Comparison of ENCODE assay signal across 22 cellular contexts in the genomic region with DNA sequence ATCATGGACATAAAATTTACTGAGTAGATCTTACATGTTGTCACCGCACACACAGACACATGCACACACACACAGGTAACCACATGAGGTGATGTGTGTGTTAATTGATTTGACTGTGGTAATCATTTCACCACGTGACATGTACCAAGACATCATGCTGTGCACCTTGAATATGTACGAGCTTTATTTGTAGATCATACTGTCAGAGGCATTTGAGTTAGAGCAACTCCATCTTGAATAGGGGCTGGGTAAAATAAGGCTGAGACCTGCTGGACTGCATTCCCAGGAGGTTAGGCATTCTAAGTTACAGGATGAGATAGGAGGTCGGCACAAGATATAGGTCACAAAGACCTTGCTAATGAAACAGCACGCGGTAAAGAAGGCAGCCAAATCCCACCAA. TPM values are rescaled to one million over a fixed set of nuclear protein-coding genes. Genes with fewer than 3 reads are reported as not detected.
DNase-seq lines count a peak whose midpoint lies in the region; ATAC-seq, FAIRE-seq and TF ChIP-seq lines count a peak whose summit lies in the region.
"Had no signal": no experiment of that assay in that cellular context is flagged by ENCODE, and none has a peak within 500 bp of the region (broad histone marks: within the 10 kb centered on the region; RNA-seq: fewer than 3 reads in every experiment).

No MANE protein-coding gene starts in this region.

- H2AFZ ChIP-seq in K562 (ENCODE audit: low read depth, low read length), result peak overlapping the region; percentile 34
- H2AFZ ChIP-seq: GM23338 had no signal

- ATAC-seq in K562, result no peak
- ATAC-seq: A549, GM23338 had no signal

- H3K4me3 ChIP-seq in K562 (no peak overlapping the region), small intestine (ENCODE audit: low read depth in 1 of 2, low read length in 2 of 2) (no peak overlapping the region)
- H3K4me3 ChIP-seq: A549, GM23338 had no signal

- CTCF ChIA-PET in K562 (lab: Yijun Ruan, JAX; ENCODE audit: low intra/inter-chr PET ratio), result interaction anchor here (0.9 kb wide), 1 partner anchor 10 kb away, joined by 3 read pairs; no protein-coding TSS in a partner anchor

- no peak overlapping the region for H3K4me2 ChIP-seq in K562 (ENCODE audit: insufficient read depth, low read length)
- H3K4me2 ChIP-seq: A549, GM23338 had no signal

- POLR2A ChIA-PET in K562 (lab: Yijun Ruan, JAX), result interaction anchor here (1.4 to 7.7 kb wide), 2 partner anchors 9 to 11 kb away, joined by 5 to 58 read pairs; a partner anchor contains a TSS

- no peaks in the 10 kb centered on the region for H3K79me2 ChIP-seq in K562 (ENCODE audit: control insufficient read depth, insufficient read depth, low read length)

- no peak for TF ChIP-seq RAD21 in K562 (CRISPR knock-in tag; conservative IDR thresholded peaks at IDR 0.05 in 1 of 2, IDR thresholded peaks at IDR 0.05 in 1 of 2)

- WGBS in K562 (ENCODE audit: insufficient coverage, low coverage, missing lambda C conversion rate), result 50% methylated on average over 6 of the region's 6 CpGs
- 78 to 82% (median 81%) methylated on average over 6 of the region's 6 CpGs for WGBS in small intestine, 3 donors

- FAIRE-seq in K562 (lab: Jason Lieb, UNC) (no peak), small intestine (lab: Jason Lieb, UNC) (no peak)
- FAIRE-seq: A549, H54 had no signal

- DNase-seq in activated effector memory CD4-positive, alpha-beta T cell treated with anti-CD3 and anti-CD28 coated beads, Interleukin-2, amount 50 U/mL, for 16 hours, result peak; percentile 3
- DNase-seq in activated effector memory CD4-positive, alpha-beta T cell treated with Interleukin-2 at 50 U/mL for 16 hours, result no peak
- DNase-seq in K562 (ENCODE audit: extremely low read depth in 1 of 4, low spot score in 3 of 4), result no peak
- DNase-seq in posterior vena cava (ENCODE audit: low spot score), result peak; percentile 5
- no peak for DNase-seq in activated CD4-positive, CD25-positive, alpha-beta regulatory T cell (lab: John Stamatoyannopoulos, UW)
- no peak for DNase-seq in stimulated activated CD4-positive, alpha-beta T cell treated with anti-CD3 and anti-CD28 coated beads, Interleukin-4, amount 100 ng/mL, for 4 hours
- DNase-seq in small intestine, result no peak
- DNase-seq: AML-193; CD4-positive, alpha-beta T cell; DMS153; DMS79; GDM1; HCEC 1CT; HFFc6 had no signal

- H3K27me3 ChIP-seq in K562 (ENCODE audit: control insufficient read depth in 2 of 2, insufficient read depth in 2 of 2, low read length in 2 of 2) (no peaks in the 10 kb centered on the region), small intestine (ENCODE audit: control insufficient read depth in 2 of 2, insufficient read depth in 2 of 2, low read length in 2 of 2) (peaks cover 0 to 6% of the 10 kb centered on the region in 2 donors)

- in situ Hi-C loops in K562 (cut with MboI), result no loop called here

- no peak overlapping the region for H3K9ac ChIP-seq in K562 (ENCODE audit: insufficient read depth in 1 of 2, low read depth in 2 of 2, low read length in 2 of 2)

- H3K4me1 ChIP-seq in K562 (replicated peaks in 1 of 2; ENCODE audit: control insufficient read depth in 2 of 2, insufficient read depth in 2 of 2, low read length in 2 of 2) (peaks cover 18 to 27% of the 10 kb centered on the region in 2 experiments), small intestine (ENCODE audit: control insufficient read depth in 2 of 2, insufficient read depth in 1 of 2, low read depth in 1 of 2, low read length in 1 of 2) (no peaks in the 10 kb centered on the region)

- H3K36me3 ChIP-seq in K562 (ENCODE audit: control insufficient read depth, insufficient read depth, low read length), result peaks cover 2% of the 10 kb centered on the region; the same call in 2 of the 3 replicates
- no peaks in the 10 kb centered on the region for H3K36me3 ChIP-seq in small intestine (ENCODE audit: control insufficient read depth in 2 of 2, insufficient read depth in 2 of 2, low read length in 2 of 2)

- no peaks in the 10 kb centered on the region for H3K9me3 ChIP-seq in K562 (replicated peaks; ENCODE audit: control insufficient read depth, insufficient read depth, low read depth, low read length)
- H3K9me3 ChIP-seq in small intestine (ENCODE audit: control insufficient read depth, low read depth), result no peaks in the 10 kb centered on the region
- H3K9me3 ChIP-seq: A549 had no signal

- no peak for TF ChIP-seq EP300 in K562 (IDR thresholded peaks at IDR 0.05; ENCODE audit: low read length)

- H3K9me1 ChIP-seq in K562 (ENCODE audit: control insufficient read depth, insufficient read depth, low read length), result peaks cover 15% of the 10 kb centered on the region

- no peak for TF ChIP-seq POLR2A in K562 (conservative IDR thresholded peaks at IDR 0.05)

- no peaks in the 10 kb centered on the region for H4K20me1 ChIP-seq in K562 (replicated peaks; ENCODE audit: control insufficient read depth, insufficient read depth, low read length)

- intact Hi-C loops in K562 (cut with micrococcal nuclease), result no loop called here
- intact Hi-C loops in posterior vena cava (cut with DNase I), result no loop called here

- no TSS peak for BruUV-seq in K562 (replicated peaks; lab: Mats Ljungman, UMichigan)

- no peak for TF ChIP-seq CTCF in K562 (IDR thresholded peaks at IDR 0.05 in 2 of 3, conservative IDR thresholded peaks at IDR 0.05 in 1 of 3; ENCODE audit: insufficient read depth in 2 of 3, low read depth in 1 of 3, low read length in 3 of 3)

- H3K27ac ChIP-seq in K562 (ENCODE audit: extremely low read depth, low read depth, low read length) (no peak overlapping the region), small intestine (ENCODE audit: low read depth in 1 of 2, low read length in 1 of 2) (no peak overlapping the region)
- H3K27ac ChIP-seq: 22Rv1, A549, C4-2B, HL-60 had no signal

RNA-seq across cellular contexts. Expression of gene TRIM17, which starts 31.7 kb away (rescaled TPM):
- total RNA-seq in K562 (2011; cell fraction: chromatin; rRNA removed; ENCODE audit: low replicate concordance), result not detected in 2 replicates
- total RNA-seq in K562 (2011; cell fraction: nucleolus; rRNA removed), result 0.26 TPM in 1 of 2 replicates, not detected in the other
- not detected in 2 replicates for total RNA-seq in K562 (2011; cell fraction: nucleoplasm; rRNA removed)
- total RNA-seq in K562 (2014; rRNA removed), result not detected in 2 replicates
- total RNA-seq in K562 (2014; rRNA removed; fragmentation: Illumina TruSeq; extraction: Trizol), result not detected in 2 replicates
- not detected in 2 replicates for total RNA-seq in K562 (2015; rRNA removed; fragmentation: Illumina TruSeq; extraction: Trizol)
- total RNA-seq in K562 (2021), result not detected in 2 replicates
- not detected in 2 replicates for polyA plus RNA-seq in K562 (2011; rRNA removed)
- polyA plus RNA-seq in K562 (2011; cell fraction: cytosol; rRNA removed), result not detected in 2 replicates
- polyA plus RNA-seq in K562 (2011; cell fraction: nucleus; rRNA removed), result 0.07 TPM in 1 of 2 replicates, not detected in the other
- polyA plus RNA-seq in K562 (2012), result 0.35 and 0.83 TPM in 2 replicates
- polyA plus RNA-seq in K562 (2014; fragmentation: Illumina TruSeq; extraction: Trizol), result not detected in 2 replicates
- not detected for polyA plus RNA-seq in K562 (2014; fragmentation: Nextera tagmentation; extraction: Ambion mirVana)
- polyA plus RNA-seq in K562 (2014; rRNA removed), result not detected in 2 replicates
- polyA minus RNA-seq in K562 (2011; rRNA and poly(A)+ RNA removed), result not detected in 2 replicates
- not detected in 2 replicates for polyA minus RNA-seq in K562 (2011; cell fraction: cytosol; rRNA and poly(A)+ RNA removed)
- polyA minus RNA-seq in K562 (2011; cell fraction: nucleus; rRNA and poly(A)+ RNA removed), result not detected in 2 replicates
- 1 to 10 TPM in 1 of 2 donors, under 1 TPM in 1; 0.38 to 1.9 TPM for total RNA-seq in posterior vena cava
- under 1 TPM in 1 of 3 donors, not detected in 2; 0.48 TPM for polyA plus RNA-seq in small intestine
- total RNA-seq: Daoy, HT1080 had no signal
- polyA plus RNA-seq: A549 had no signal

RNA-seq across cellular contexts. Expression of gene RNF187, which starts 38.8 kb away (rescaled TPM):
- total RNA-seq in K562 (2011; cell fraction: chromatin; rRNA removed; ENCODE audit: low replicate concordance), result 15.0 and 31.2 TPM in 2 replicates
- total RNA-seq in K562 (2011; cell fraction: nucleolus; rRNA removed), result 24.3 and 25.7 TPM in 2 replicates
- 24.3 and 28.9 TPM in 2 replicates for total RNA-seq in K562 (2011; cell fraction: nucleoplasm; rRNA removed)
- total RNA-seq in K562 (2014; rRNA removed) (44.1 and 53.7 TPM in 2 replicates), K562 (2014; rRNA removed; fragmentation: Illumina TruSeq; extraction: Trizol) (32.0 and 40.3 TPM in 2 replicates), K562 (2015; rRNA removed; fragmentation: Illumina TruSeq; extraction: Trizol) (36.8 and 38.1 TPM in 2 replicates), K562 (2021) (114 and 119 TPM in 2 replicates), posterior vena cava (10 to 100 TPM; 61.6 to 64.3 TPM)
- polyA plus RNA-seq in K562 (2011; rRNA removed) (45.6 and 52.7 TPM in 2 replicates), K562 (2014; fragmentation: Illumina TruSeq; extraction: Trizol) (53.9 and 60.8 TPM in 2 replicates), K562 (2014; fragmentation: Nextera tagmentation; extraction: Ambion mirVana) (1 to 10 TPM; 2.3 to 3.2 TPM), K562 (2014; rRNA removed) (41.9 and 42.2 TPM in 2 replicates), small intestine (10 to 100 TPM; 25.5 to 44.8 (median 28.6) TPM)
- polyA plus RNA-seq in K562 (2011; cell fraction: cytosol; rRNA removed), result 69.5 and 81.8 TPM in 2 replicates
- 23.0 and 28.0 TPM in 2 replicates for polyA plus RNA-seq in K562 (2011; cell fraction: nucleus; rRNA removed)
- polyA plus RNA-seq in K562 (2012), result 80.6 and 187 TPM in 2 replicates
- polyA minus RNA-seq in K562 (2011; rRNA and poly(A)+ RNA removed), result 42.6 and 50.7 TPM in 2 replicates
- 44.9 and 65.3 TPM in 2 replicates for polyA minus RNA-seq in K562 (2011; cell fraction: cytosol; rRNA and poly(A)+ RNA removed)
- polyA minus RNA-seq in K562 (2011; cell fraction: nucleus; rRNA and poly(A)+ RNA removed), result 7.5 and 16.1 TPM in 2 replicates

RNA-seq across cellular contexts. Expression of gene TRIM11, which starts 41.7 kb away (rescaled TPM):
- 106 and 219 TPM in 2 replicates for total RNA-seq in K562 (2011; cell fraction: chromatin; rRNA removed; ENCODE audit: low replicate concordance)
- total RNA-seq in K562 (2011; cell fraction: nucleolus; rRNA removed), result 114 and 116 TPM in 2 replicates
- 107 and 126 TPM in 2 replicates for total RNA-seq in K562 (2011; cell fraction: nucleoplasm; rRNA removed)
- total RNA-seq in K562 (2014; rRNA removed) (45.1 and 49.1 TPM in 2 replicates), K562 (2014; rRNA removed; fragmentation: Illumina TruSeq; extraction: Trizol) (14.8 and 18.0 TPM in 2 replicates), K562 (2015; rRNA removed; fragmentation: Illumina TruSeq; extraction: Trizol) (29.7 and 29.8 TPM in 2 replicates), K562 (2021) (64.3 and 66.8 TPM in 2 replicates), posterior vena cava (10 to 100 TPM; 12.7 to 13.3 TPM)
- polyA plus RNA-seq in K562 (2011; rRNA removed) (17.5 and 26.5 TPM in 2 replicates), K562 (2014; fragmentation: Illumina TruSeq; extraction: Trizol) (33.7 and 35.0 TPM in 2 replicates), K562 (2014; fragmentation: Nextera tagmentation; extraction: Ambion mirVana) (1 to 10 TPM; 3.6 to 3.8 TPM), K562 (2014; rRNA removed) (34.4 and 43.0 TPM in 2 replicates), small intestine (10 to 100 TPM; 16.8 to 21.6 (median 19.1) TPM)
- polyA plus RNA-seq in K562 (2011; cell fraction: cytosol; rRNA removed), result 15.7 and 25.5 TPM in 2 replicates
- 67.6 and 116 TPM in 2 replicates for polyA plus RNA-seq in K562 (2011; cell fraction: nucleus; rRNA removed)
- 33.4 and 43.7 TPM in 2 replicates for polyA plus RNA-seq in K562 (2012)
- 24.4 and 25.6 TPM in 2 replicates for polyA minus RNA-seq in K562 (2011; rRNA and poly(A)+ RNA removed)
- 22.2 and 23.9 TPM in 2 replicates for polyA minus RNA-seq in K562 (2011; cell fraction: cytosol; rRNA and poly(A)+ RNA removed)
- polyA minus RNA-seq in K562 (2011; cell fraction: nucleus; rRNA and poly(A)+ RNA removed), result 42.0 and 46.8 TPM in 2 replicates

Comparison
In these comparisons a context has a peak if more than half of its experiments do, and no peak if none do; other contexts are left out.
1. DNase-seq: peak in activated effector memory CD4-positive, alpha-beta T cell treated with anti-CD3 and anti-CD28 coated beads, Interleukin-2, amount 50 U/mL, for 16 hours (single experiment) and posterior vena cava (single experiment); none in activated effector memory CD4-positive, alpha-beta T cell treated with Interleukin-2 at 50 U/mL for 16 hours (single experiment), K562 (0 of 4), activated CD4-positive, CD25-positive, alpha-beta regulatory T cell (0 of 4), stimulated activated CD4-positive, alpha-beta T cell treated with anti-CD3 and anti-CD28 coated beads, Interleukin-4, amount 100 ng/mL, for 4 hours (0 of 2) and small intestine (single experiment).